In the genomic region with DNA sequence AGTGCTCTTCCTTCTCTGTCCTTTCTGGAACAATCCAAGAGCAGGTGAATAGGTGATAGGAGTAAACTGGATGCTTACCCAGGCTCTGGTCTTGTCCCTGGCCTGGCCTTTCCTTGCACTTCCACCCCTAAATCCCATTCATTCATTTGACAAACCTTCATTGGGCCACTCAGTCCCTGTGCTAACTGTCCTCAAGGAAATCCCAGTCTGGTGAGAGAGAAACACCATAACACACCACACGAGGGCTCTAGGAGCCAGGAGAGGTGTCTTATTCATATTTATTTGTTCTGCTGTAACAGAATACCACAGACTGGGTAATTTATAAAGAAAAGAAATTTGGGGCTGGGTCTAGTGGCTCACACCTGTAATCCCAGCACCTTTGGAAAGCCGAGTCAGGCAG, we compare ENCODE assay signal across 1 cellular context.
TF ChIP-seq lines count a peak whose summit lies in the region.

No MANE protein-coding gene starts in this region.

TF ChIP-seq in HepG2, 621 proteins besides CTCF, POLR2A, EP300 and RAD21:
- TF ChIP-seq, protein P1, sequence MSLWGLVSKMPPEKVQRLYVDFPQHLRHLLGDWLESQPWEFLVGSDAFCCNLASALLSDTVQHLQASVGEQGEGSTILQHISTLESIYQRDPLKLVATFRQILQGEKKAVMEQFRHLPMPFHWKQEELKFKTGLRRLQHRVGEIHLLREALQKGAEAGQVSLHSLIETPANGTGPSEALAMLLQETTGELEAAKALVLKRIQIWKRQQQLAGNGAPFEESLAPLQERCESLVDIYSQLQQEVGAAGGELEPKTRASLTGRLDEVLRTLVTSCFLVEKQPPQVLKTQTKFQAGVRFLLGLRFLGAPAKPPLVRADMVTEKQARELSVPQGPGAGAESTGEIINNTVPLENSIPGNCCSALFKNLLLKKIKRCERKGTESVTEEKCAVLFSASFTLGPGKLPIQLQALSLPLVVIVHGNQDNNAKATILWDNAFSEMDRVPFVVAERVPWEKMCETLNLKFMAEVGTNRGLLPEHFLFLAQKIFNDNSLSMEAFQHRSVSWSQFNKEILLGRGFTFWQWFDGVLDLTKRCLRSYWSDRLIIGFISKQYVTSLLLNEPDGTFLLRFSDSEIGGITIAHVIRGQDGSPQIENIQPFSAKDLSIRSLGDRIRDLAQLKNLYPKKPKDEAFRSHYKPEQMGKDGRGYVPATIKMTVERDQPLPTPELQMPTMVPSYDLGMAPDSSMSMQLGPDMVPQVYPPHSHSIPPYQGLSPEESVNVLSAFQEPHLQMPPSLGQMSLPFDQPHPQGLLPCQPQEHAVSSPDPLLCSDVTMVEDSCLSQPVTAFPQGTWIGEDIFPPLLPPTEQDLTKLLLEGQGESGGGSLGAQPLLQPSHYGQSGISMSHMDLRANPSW (CRISPR knock-in tag; IDR thresholded peaks at IDR 0.05; ENCODE audit: borderline replicate concordance) = no peak
- TF ChIP-seq ZFP41 (CRISPR knock-in tag; IDR thresholded peaks at IDR 0.05; ENCODE audit: borderline replicate concordance) (no peak), STAG1 (CRISPR knock-in tag; IDR thresholded peaks at IDR 0.05) (peak; percentile 64), ATF1 (CRISPR knock-in tag; IDR thresholded peaks at IDR 0.05) (no peak), ZNF3 (CRISPR knock-in tag; IDR thresholded peaks at IDR 0.05) (peak; percentile 66; the same call in 1 of the 2 replicates), SMC3 (IDR thresholded peaks at IDR 0.05; ENCODE audit: low read length) (peak; percentile 55; the same call in 1 of the 2 replicates)
